ENCODE assay signal across 9 cellular contexts in genomic region chr7:157411580-157411979, GRCh38.
DNase-seq lines count a peak whose midpoint lies in the region; ATAC-seq and TF ChIP-seq lines count a peak whose summit lies in the region.
"Had no signal": no experiment of that assay in that cellular context is flagged by ENCODE, and none has a peak within 500 bp of the region (broad histone marks: within the 10 kb centered on the region; RNA-seq: fewer than 3 reads in every experiment).

No MANE protein-coding gene starts in this region.

- no peaks in the 10 kb centered on the region for H3K9me3 Mint-ChIP-seq in CD8-positive, alpha-beta memory T cell
- no peaks in the 10 kb centered on the region for H3K9me3 Mint-ChIP-seq in activated T-cell treated with anti-CD3 and anti-CD28 coated beads, Interleukin-2, amount 50 U/mL, for 72 hours

- H3K9me3 ChIP-seq in CD8-positive, alpha-beta memory T cell (ENCODE audit: low read length) = no peaks in the 10 kb centered on the region
- no peaks in the 10 kb centered on the region for H3K9me3 ChIP-seq in PC-3 (ENCODE audit: low read length)
- H3K9me3 ChIP-seq in neuronal stem cell (replicated peaks in 1 of 2; ENCODE audit: control insufficient read depth in 2 of 2, insufficient read depth in 1 of 2, low read depth in 1 of 2, low read length in 2 of 2) = peaks cover 0 to 21% of the 10 kb centered on the region in 2 donors

- CTCF ChIA-PET in CD8-positive, alpha-beta memory T cell (lab: Charles Lee) = no interaction called here
- CTCF ChIA-PET in PC-3 (lab: Charles Lee) = no interaction called here

- H2BK5ac ChIP-seq in neuronal stem cell (ENCODE audit: low read length) = no peak overlapping the region

- TF ChIP-seq CTCF in PC-3 (conservative IDR thresholded peaks at IDR 0.05; ENCODE audit: low read depth, low read length) = peak; percentile 32; the same call in 1 of the 2 replicates

- H3K9me2 ChIP-seq in PC-3 (replicated peaks; ENCODE audit: low read length) = no peaks in the 10 kb centered on the region

- TSS peak; percentile 55 for BruUV-seq in PC-3 (replicated peaks; lab: Mats Ljungman, UMichigan)

- H4K91ac ChIP-seq in neuronal stem cell (ENCODE audit: low read depth, low read length, poor library complexity) = no peak overlapping the region

- peak overlapping the region; percentile 26 to 97 (median 91) for H3K27ac Mint-ChIP-seq in CD8-positive, alpha-beta memory T cell
- H3K27ac Mint-ChIP-seq in activated T-cell treated with anti-CD3 and anti-CD28 coated beads, Interleukin-2, amount 50 U/mL, for 72 hours = peak overlapping the region; percentile 97

- peak in 4 of 5 donors; percentile 47 to 75 (median 57) for DNase-seq in CD8-positive, alpha-beta memory T cell
- peak; percentile 81 for DNase-seq in PC-3
- DNase-seq in activated T-cell treated with anti-CD3 and anti-CD28 coated beads, Interleukin-2, amount 50 U/mL, for 72 hours = peak; percentile 52 to 69
- no peak for DNase-seq in neuronal stem cell (ENCODE audit: low spot score)
- DNase-seq in hippocampal formation (lab: John Stamatoyannopoulos, UW) = no peak
- no peak for DNase-seq in amygdala (lab: John Stamatoyannopoulos, UW)
- DNase-seq in AML-193 (lab: John Stamatoyannopoulos, UW) = no peak
- DNase-seq: NCI-H510A had no signal

- H3K27me3 ChIP-seq in CD8-positive, alpha-beta memory T cell (ENCODE audit: insufficient read depth, low read length, poor library complexity, severe bottlenecking) = no peaks in the 10 kb centered on the region
- no peaks in the 10 kb centered on the region for H3K27me3 ChIP-seq in PC-3 (ENCODE audit: low read length)
- no peaks in the 10 kb centered on the region for H3K27me3 ChIP-seq in neuronal stem cell (ENCODE audit: control insufficient read depth in 3 of 3, insufficient read depth in 3 of 3, low read depth in 1 of 3, low read length in 3 of 3)

- H4K8ac ChIP-seq in neuronal stem cell (ENCODE audit: low read depth, low read length) = peak overlapping the region; percentile 82

- no peak overlapping the region for H2AK5ac ChIP-seq in neuronal stem cell (ENCODE audit: low read depth, low read length)

- H3K4me2 ChIP-seq in PC-3 (ENCODE audit: low read length) (peak overlapping the region; percentile 69), neuronal stem cell (ENCODE audit: insufficient read depth, low read length, poor library complexity, severe bottlenecking) (no peak overlapping the region)

- no peak overlapping the region for H3K14ac ChIP-seq in neuronal stem cell (ENCODE audit: low read length)

- H3K4me3 ChIP-seq in CD8-positive, alpha-beta memory T cell (ENCODE audit: low read length) = no peak overlapping the region
- H3K4me3 ChIP-seq in PC-3 (ENCODE audit: low read length) (peak overlapping the region; percentile 24; the same call in 1 of the 2 replicates), neuronal stem cell (ENCODE audit: low read length in 2 of 2) (no peak overlapping the region)

- peaks cover 15% of the 10 kb centered on the region for H3K79me1 ChIP-seq in neuronal stem cell (ENCODE audit: low read depth, low read length)

- no peaks in the 10 kb centered on the region for H3K27me3 Mint-ChIP-seq in CD8-positive, alpha-beta memory T cell
- H3K27me3 Mint-ChIP-seq in activated T-cell treated with anti-CD3 and anti-CD28 coated beads, Interleukin-2, amount 50 U/mL, for 72 hours (ENCODE audit: low read depth) = no peaks in the 10 kb centered on the region

- H4K20me1 ChIP-seq in PC-3 (ENCODE audit: low read length) = no peaks in the 10 kb centered on the region

- ATAC-seq in PC-3 (peak; percentile 84), HG02588 (IDR thresholded peaks at IDR 0.05; ENCODE audit: unreplicated experiment) (no peak)
- ATAC-seq in activated T-cell treated with anti-CD3 and anti-CD28 coated beads, Interleukin-2, amount 50 U/mL, for 72 hours (replicated peaks in 1 of 2) = peak; percentile 56 to 79

- peak overlapping the region; percentile 51 for H3K27ac ChIP-seq in CD8-positive, alpha-beta memory T cell (ENCODE audit: low read depth, low read length)
- H3K27ac ChIP-seq in PC-3 (ENCODE audit: low read length) = peak overlapping the region; percentile 99
- no peak overlapping the region for H3K27ac ChIP-seq in neuronal stem cell (replicated peaks; ENCODE audit: low read length)

- H2BK120ac ChIP-seq in neuronal stem cell (ENCODE audit: low read depth, low read length) = no peak overlapping the region

- no peak overlapping the region for H3K4ac ChIP-seq in neuronal stem cell (ENCODE audit: low read length)

- H2BK15ac ChIP-seq in neuronal stem cell (ENCODE audit: low read length) = no peak overlapping the region

- H3F3A ChIP-seq in PC-3 (ENCODE audit: low read length, unreplicated experiment) = no peaks in the 10 kb centered on the region

- no peak overlapping the region for H3K23ac ChIP-seq in neuronal stem cell (ENCODE audit: low read depth, low read length, poor library complexity)

- peak overlapping the region; percentile 3 to 74 (median 70) for H3K4me3 Mint-ChIP-seq in CD8-positive, alpha-beta memory T cell
- H3K4me3 Mint-ChIP-seq in activated T-cell treated with anti-CD3 and anti-CD28 coated beads, Interleukin-2, amount 50 U/mL, for 72 hours = peak overlapping the region; percentile 60 to 93

- peaks cover 12% of the 10 kb centered on the region; the same call in 1 of the 2 replicates for H3K79me2 ChIP-seq in PC-3 (ENCODE audit: low read length)

- H3K36me3 ChIP-seq in CD8-positive, alpha-beta memory T cell (ENCODE audit: insufficient read depth, low read length) = no peaks in the 10 kb centered on the region
- peaks cover 19% of the 10 kb centered on the region; the same call in 1 of the 2 replicates for H3K36me3 ChIP-seq in PC-3 (ENCODE audit: low read depth, low read length)
- peaks cover 23 to 60% of the 10 kb centered on the region in 2 donors for H3K36me3 ChIP-seq in neuronal stem cell (replicated peaks in 1 of 2; ENCODE audit: control insufficient read depth in 2 of 2, insufficient read depth in 2 of 2, low read length in 2 of 2)

- peak overlapping the region; percentile 29; the same call in 1 of the 2 replicates for H2AFZ ChIP-seq in PC-3 (ENCODE audit: low read length)
- H2AFZ ChIP-seq in neuronal stem cell (ENCODE audit: low read length) = no peak overlapping the region

- H3K4me1 ChIP-seq in CD8-positive, alpha-beta memory T cell (ENCODE audit: insufficient read depth, low read length) = peaks cover 10% of the 10 kb centered on the region
- H3K4me1 ChIP-seq in PC-3 (ENCODE audit: insufficient read depth, low read length) = peaks cover 33% of the 10 kb centered on the region
- H3K4me1 ChIP-seq in neuronal stem cell (ENCODE audit: control insufficient read depth in 2 of 2, insufficient read depth in 1 of 2, low read depth in 1 of 2, low read length in 2 of 2) = peaks cover 2 to 13% of the 10 kb centered on the region in 2 donors

- peaks cover 0 to 63% (median 13%) of the 10 kb centered on the region in 3 donors for H3K36me3 Mint-ChIP-seq in CD8-positive, alpha-beta memory T cell
- no peaks in the 10 kb centered on the region for H3K36me3 Mint-ChIP-seq in activated T-cell treated with anti-CD3 and anti-CD28 coated beads, Interleukin-2, amount 50 U/mL, for 72 hours (ENCODE audit: insufficient read depth in 2 of 2)

- H2BK12ac ChIP-seq in neuronal stem cell (ENCODE audit: low read length) = no peak overlapping the region

- peaks cover 11 to 30% (median 19%) of the 10 kb centered on the region in 3 donors for H3K4me1 Mint-ChIP-seq in CD8-positive, alpha-beta memory T cell
- H3K4me1 Mint-ChIP-seq in activated T-cell treated with anti-CD3 and anti-CD28 coated beads, Interleukin-2, amount 50 U/mL, for 72 hours (ENCODE audit: low read depth) = peaks cover 13% of the 10 kb centered on the region

- POLR2A ChIA-PET in CD8-positive, alpha-beta memory T cell (lab: Charles Lee) = no interaction called here
- POLR2A ChIA-PET in PC-3 (lab: Charles Lee; ENCODE audit: unreplicated experiment) = no interaction called here

- intact Hi-C loops in PC-3 (cut with micrococcal nuclease) = loop anchor here (1.0 to 5.0 kb wide), 3 partner anchors 13 to 201 kb away; no protein-coding TSS in a partner anchor

- peak overlapping the region; percentile 83 for H3K18ac ChIP-seq in neuronal stem cell (ENCODE audit: low read length)

- H3K9ac ChIP-seq in PC-3 (ENCODE audit: low read length) (peak overlapping the region; percentile 87), neuronal stem cell (ENCODE audit: low read depth, low read length, poor library complexity) (no peak overlapping the region)

- no CpG with 5 or more reads among the region's 19 CpGs for WGBS in neuronal stem cell (ENCODE audit: extremely low coverage in 2 of 2, insufficient read length in 2 of 2, insufficient replicate concordance in 1 of 2), 2 donors

Comparison
In these comparisons a context has a peak if more than half of its experiments do, and no peak if none do; other contexts are left out.
1. DNase-seq: peak in CD8-positive, alpha-beta memory T cell (4 of 5), PC-3 (single experiment) and activated T-cell treated with anti-CD3 and anti-CD28 coated beads, Interleukin-2, amount 50 U/mL, for 72 hours (2 of 2); none in neuronal stem cell (single experiment), hippocampal formation (0 of 2), amygdala (0 of 56) and AML-193 (0 of 2).